ENCODE assay signal across 24 cellular contexts in the genomic region with DNA sequence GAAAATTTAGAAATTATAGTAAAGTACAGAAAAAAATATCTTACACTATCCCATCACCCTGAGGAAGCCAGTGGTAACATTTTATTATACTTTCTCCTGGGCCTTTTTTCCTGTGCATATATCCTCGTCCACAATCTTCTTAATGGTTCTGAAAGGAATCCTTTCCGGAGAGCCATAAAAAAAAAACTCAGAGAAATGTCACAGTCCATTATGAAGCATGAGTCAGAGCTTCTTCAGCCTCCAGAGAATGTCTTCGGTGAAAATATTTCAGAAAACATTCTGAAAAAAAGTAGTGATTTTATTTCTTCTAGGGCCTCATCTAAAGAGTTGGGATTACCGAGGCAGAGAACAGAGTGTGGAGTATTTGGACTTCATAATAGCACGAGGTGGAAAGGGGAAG.
DNase-seq lines count a peak whose midpoint lies in the region; ATAC-seq and TF ChIP-seq lines count a peak whose summit lies in the region.
"Had no signal": no experiment of that assay in that cellular context is flagged by ENCODE, and none has a peak within 500 bp of the region (broad histone marks: within the 10 kb centered on the region; RNA-seq: fewer than 3 reads in every experiment).

No MANE protein-coding gene starts in this region.

- H3K56ac ChIP-seq in IMR-90 (ENCODE audit: extremely low read depth, insufficient read depth, low read length): no peak overlapping the region

- BruUV-seq in IMR-90 (replicated peaks; lab: Mats Ljungman, UMichigan): no TSS peak

- H3K79me1 ChIP-seq in IMR-90 (ENCODE audit: low read depth in 1 of 2, low read length in 2 of 2) (no peaks in the 10 kb centered on the region), mesenchymal stem cell (replicated peaks; ENCODE audit: low read length, poor library complexity, severe bottlenecking) (no peaks in the 10 kb centered on the region)

- TF ChIP-seq RAD21 in IMR-90 (IDR thresholded peaks at IDR 0.05; ENCODE audit: low read length): no peak

- H2BK15ac ChIP-seq in IMR-90 (ENCODE audit: low read depth, low read length) (no peak overlapping the region), mesenchymal stem cell (ENCODE audit: low read depth, poor library complexity, severe bottlenecking) (no peak overlapping the region)

- H3K9me3 ChIP-seq in IMR-90 (ENCODE audit: control insufficient read depth, insufficient read depth, low read length) (no peaks in the 10 kb centered on the region), mesenchymal stem cell (ENCODE audit: control insufficient read depth, low read length) (no peaks in the 10 kb centered on the region), uterus (no peaks in the 10 kb centered on the region)
- H3K9me3 ChIP-seq: esophagus squamous epithelium, neutrophil, psoas muscle, SJCRH30 had no signal

- H2BK120ac ChIP-seq in IMR-90 (ENCODE audit: low read depth, low read length) (no peak overlapping the region), mesenchymal stem cell (ENCODE audit: low read depth, low read length) (no peak overlapping the region)

- no peak overlapping the region for H3K14ac ChIP-seq in IMR-90 (replicated peaks; ENCODE audit: low read depth, low read length)
- H3K14ac ChIP-seq in mesenchymal stem cell (ENCODE audit: low read length in 2 of 2): no peak overlapping the region

- peak; percentile 62 for ATAC-seq in IMR-90 (ENCODE audit: low read depth)
- ATAC-seq: activated CD8-positive, alpha-beta T cell treated with anti-CD3 and anti-CD28 coated beads, Interleukin-2, amount 10 ng/mL, durations not matched to agents 7 days and 5 days; left cardiac atrium; psoas muscle; stimulated activated effector memory CD8-positive, alpha-beta T cell treated with anti-CD3 and anti-CD28 coated beads, Interleukin-12 subunit alpha, Interleukin-12 subunit beta, amount 100 ng/mL, for 72 hours had no signal

- in situ Hi-C loops in IMR-90 (cut with MboI; ENCODE audit: low sequenced_read_pairs) (no loop called here), astrocyte of the spinal cord (cut with HindIII; ENCODE audit: low sequenced_read_pairs) (no loop called here)

- CTCF ChIA-PET in IMR-90 (lab: Yijun Ruan, JAX): interaction anchor here (1.4 kb wide), 1 partner anchor 11 kb away, joined by 4 read pairs; no protein-coding TSS in a partner anchor
- CTCF ChIA-PET in HEK293T (lab: Yijun Ruan, JAX): interaction anchor here (0.7 to 1.3 kb wide), 2 partner anchors 178 to 343 kb away, joined by 3 read pairs; no protein-coding TSS in a partner anchor

- H2AK9ac ChIP-seq in IMR-90 (replicated peaks; ENCODE audit: low read depth, low read length, poor library complexity): no peak overlapping the region

- no peak overlapping the region for H2AFZ ChIP-seq in IMR-90 (replicated peaks; ENCODE audit: low read length, poor library complexity)
- H2AFZ ChIP-seq in mesenchymal stem cell (ENCODE audit: low read depth, low read length): no peak overlapping the region

- peak; percentile 20 for DNase-seq in AG20443 (ENCODE audit: low spot score)
- peak; percentile 29 for DNase-seq in IMR-90
- peak; percentile 13 for DNase-seq in astrocyte of the spinal cord (ENCODE audit: low read depth, low spot score)
- DNase-seq in mesenchymal stem cell: peak; percentile 64
- no peak for DNase-seq in cerebellar cortex (ENCODE audit: low spot score)
- DNase-seq in HEK293T (ENCODE audit: extremely low spot score): no peak
- DNase-seq in uterus: no peak
- no peak for DNase-seq in activated effector memory CD4-positive, alpha-beta T cell treated with Interleukin-2 at 50 U/mL for 16 hours
- DNase-seq: ACHN; activated CD8-positive, alpha-beta T cell treated with anti-CD3 and anti-CD28 coated beads, Interleukin-2, amount 10 ng/mL, durations not matched to agents 7 days and 5 days; cortex of kidney; endodermal cell; esophagus squamous epithelium; glutamatergic neuron; left cardiac atrium; MM.1S; NCI-H1436; NCI-H510A; NK-92 treated with Interleukin-12 subunit alpha and Interleukin-12 subunit beta, amount 100 ng/mL, for 24 hours; psoas muscle; SJCRH30; stimulated activated CD4-positive, alpha-beta T cell treated with anti-CD3 and anti-CD28 coated beads, Interleukin-1b, Interleukin-23, amount 100 ng/mL, for 48 hours had no signal

- peaks cover 3% of the 10 kb centered on the region for H3K27me3 ChIP-seq in IMR-90 (ENCODE audit: control insufficient read depth, insufficient read depth, low read length)
- H3K27me3 ChIP-seq in mesenchymal stem cell (ENCODE audit: control insufficient read depth in 1 of 2, insufficient read depth in 1 of 2, low read length in 2 of 2): peaks cover 6 to 18% of the 10 kb centered on the region in 2 experiments
- H3K27me3 ChIP-seq in uterus: no peaks in the 10 kb centered on the region
- H3K27me3 ChIP-seq: SJCRH30 had no signal

- TF ChIP-seq CTCF in IMR-90 (conservative IDR thresholded peaks at IDR 0.05; ENCODE audit: low read depth, low read length) (no peak), astrocyte of the spinal cord (IDR thresholded peaks at IDR 0.05; ENCODE audit: low read depth, low read length) (no peak), uterus (IDR thresholded peaks at IDR 0.05) (no peak)

- H4K91ac ChIP-seq in IMR-90 (ENCODE audit: insufficient read depth, low read depth, low read length) (no peak overlapping the region), mesenchymal stem cell (ENCODE audit: low read length) (no peak overlapping the region)

- H2AK5ac ChIP-seq in IMR-90 (ENCODE audit: low read depth, low read length): no peak overlapping the region
- no peak overlapping the region for H2AK5ac ChIP-seq in mesenchymal stem cell (ENCODE audit: low read length, severe bottlenecking)

- H3K4me1 ChIP-seq in IMR-90 (ENCODE audit: control insufficient read depth, insufficient read depth, low read length) (no peaks in the 10 kb centered on the region), mesenchymal stem cell (ENCODE audit: control insufficient read depth, insufficient read depth, low read depth, low read length) (no peaks in the 10 kb centered on the region), uterus (no peaks in the 10 kb centered on the region)
- H3K4me1 ChIP-seq: esophagus squamous epithelium, psoas muscle, SJCRH30 had no signal

- no peak overlapping the region for H3K27ac ChIP-seq in IMR-90 (ENCODE audit: insufficient read depth, low read length)
- no peak overlapping the region for H3K27ac ChIP-seq in mesenchymal stem cell (ENCODE audit: low read length, poor library complexity, severe bottlenecking)
- H3K27ac ChIP-seq in uterus: no peak overlapping the region
- H3K27ac ChIP-seq: esophagus squamous epithelium, neutrophil, psoas muscle, SJCRH30 had no signal

- no peak overlapping the region for H2BK20ac ChIP-seq in IMR-90 (ENCODE audit: low read depth, low read length)

- H3K9ac ChIP-seq in IMR-90 (ENCODE audit: low read depth, low read length) (no peak overlapping the region), mesenchymal stem cell (ENCODE audit: low read length) (no peak overlapping the region)

- H3K9me1 ChIP-seq in IMR-90 (ENCODE audit: insufficient read depth, low read length): no peaks in the 10 kb centered on the region

- intact Hi-C loops in IMR-90 (cut with micrococcal nuclease) (no loop called here), uterus (cut with DNase I; ENCODE audit: low total_unique reads) (no loop called here)

- 39% methylated on average over 2 of the region's 5 CpGs; no CpG with 5 or more reads in 1 of the 2 experiments for WGBS in IMR-90 (ENCODE audit: extremely low coverage in 2 of 2, insufficient read length in 1 of 2), 2 experiments
- WGBS in mesenchymal stem cell: 45% methylated on average over 5 of the region's 5 CpGs

- no peak overlapping the region for H4K8ac ChIP-seq in IMR-90 (ENCODE audit: low read depth in 2 of 2, low read length in 2 of 2)
- no peak overlapping the region for H4K8ac ChIP-seq in mesenchymal stem cell (ENCODE audit: low read length)

- H3K36me3 ChIP-seq in IMR-90 (ENCODE audit: control insufficient read depth, insufficient read depth, low read length) (no peaks in the 10 kb centered on the region), mesenchymal stem cell (ENCODE audit: control insufficient read depth in 1 of 2, insufficient read depth in 2 of 2, low read depth in 1 of 2, low read length in 2 of 2) (no peaks in the 10 kb centered on the region), uterus (no peaks in the 10 kb centered on the region)
- H3K36me3 ChIP-seq: esophagus squamous epithelium, neutrophil, SJCRH30 had no signal

- no peak overlapping the region for H3K4me2 ChIP-seq in IMR-90 (ENCODE audit: low read depth, low read length)
- H3K4me2 ChIP-seq in mesenchymal stem cell (ENCODE audit: low read length, poor library complexity, severe bottlenecking): no peak overlapping the region

- no peak overlapping the region for H4K5ac ChIP-seq in IMR-90 (ENCODE audit: low read depth, low read length)

- H3K18ac ChIP-seq in IMR-90 (ENCODE audit: low read depth, low read length) (no peak overlapping the region), mesenchymal stem cell (ENCODE audit: low read depth in 1 of 2, low read length in 2 of 2) (no peak overlapping the region)

- no peak overlapping the region for H2BK5ac ChIP-seq in IMR-90 (ENCODE audit: low read depth, low read length, poor library complexity, severe bottlenecking)
- no peak overlapping the region for H2BK5ac ChIP-seq in mesenchymal stem cell (ENCODE audit: low read depth, low read length, poor library complexity, severe bottlenecking)

- TF ChIP-seq POLR2A in IMR-90 (IDR thresholded peaks at IDR 0.05; ENCODE audit: low read depth, low read length): no peak
- TF ChIP-seq POLR2A in uterus (IDR thresholded peaks at IDR 0.05): no peak

- no peaks in the 10 kb centered on the region for H4K20me1 ChIP-seq in IMR-90 (ENCODE audit: insufficient read depth, low read length)

- dilution Hi-C loops in IMR-90 (cut with HindIII; ENCODE audit: low sequenced_read_pairs, unreplicated experiment): no loop called here

- H3K23ac ChIP-seq in IMR-90 (ENCODE audit: low read depth, low read length): no peak overlapping the region
- no peak overlapping the region for H3K23ac ChIP-seq in mesenchymal stem cell (ENCODE audit: low read length in 2 of 2)

- POLR2A ChIA-PET in IMR-90 (lab: Charles Lee; ENCODE audit: unreplicated experiment) (no interaction called here), HEK293T (lab: Yijun Ruan, JAX) (no interaction called here)

- H3K4me3 ChIP-seq in IMR-90 (ENCODE audit: insufficient read depth, low read depth, low read length): no peak overlapping the region
- no peak overlapping the region for H3K4me3 ChIP-seq in astrocyte of the spinal cord (ENCODE audit: low read depth, low read length)
- H3K4me3 ChIP-seq in mesenchymal stem cell (ENCODE audit: insufficient read depth in 1 of 2, low read depth in 1 of 2, low read length in 2 of 2): no peak overlapping the region
- H3K4me3 ChIP-seq in uterus: no peak overlapping the region
- H3K4me3 ChIP-seq: esophagus squamous epithelium, psoas muscle, SJCRH30 had no signal

- H2BK12ac ChIP-seq in mesenchymal stem cell (ENCODE audit: low read length in 2 of 2): no peak overlapping the region

- no peak overlapping the region for H3K4ac ChIP-seq in IMR-90 (ENCODE audit: low read depth, low read length)
- no peak overlapping the region for H3K4ac ChIP-seq in mesenchymal stem cell (ENCODE audit: low read depth in 1 of 2, low read length in 2 of 2)

TF ChIP-seq in IMR-90, 13 proteins besides CTCF, POLR2A, EP300 and RAD21 (continues in another document):
- no peak for TF ChIP-seq NFE2L2 (IDR thresholded peaks at IDR 0.05; ENCODE audit: low read depth, low read length)

TF ChIP-seq in HEK293T, 16 proteins besides CTCF, POLR2A, EP300 and RAD21 (continues in another document):
- no peak for TF ChIP-seq LEF1 (IDR thresholded peaks at IDR 0.05; ENCODE audit: borderline replicate concordance)

Comparison
In these comparisons a context has a peak if more than half of its experiments do, and no peak if none do; other contexts are left out.
1. DNase-seq: peak in AG20443 (single experiment), IMR-90 (single experiment), astrocyte of the spinal cord (single experiment) and mesenchymal stem cell (single experiment); none in cerebellar cortex (single experiment), HEK293T (single experiment), uterus (0 of 2) and activated effector memory CD4-positive, alpha-beta T cell treated with Interleukin-2 at 50 U/mL for 16 hours (single experiment).